ENCODE assay signal across 13 cellular contexts in the genomic region with DNA sequence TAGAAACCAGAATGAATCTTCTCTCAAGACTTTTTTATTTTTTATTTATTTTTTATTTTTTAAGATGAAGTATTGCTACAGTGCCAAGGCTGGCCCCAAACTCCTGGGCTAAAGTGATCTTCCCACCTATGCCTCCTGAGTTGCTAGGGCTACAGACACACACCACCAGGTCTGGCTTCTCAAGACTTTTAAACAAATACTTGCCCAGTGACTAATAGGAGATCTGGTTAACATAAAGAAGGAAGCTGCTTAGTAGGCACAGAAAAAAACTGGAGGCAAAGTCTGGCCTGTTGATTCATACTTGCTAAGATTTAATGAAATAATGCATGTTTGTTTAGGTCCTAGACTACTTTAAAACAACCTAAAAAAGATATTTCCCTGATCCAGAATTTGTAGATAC. TPM values are rescaled to one million over a fixed set of nuclear protein-coding genes. Genes with fewer than 3 reads are reported as not detected.
DNase-seq lines count a peak whose midpoint lies in the region; ATAC-seq, FAIRE-seq and TF ChIP-seq lines count a peak whose summit lies in the region.
"Had no signal": no experiment of that assay in that cellular context is flagged by ENCODE, and none has a peak within 500 bp of the region (broad histone marks: within the 10 kb centered on the region; RNA-seq: fewer than 3 reads in every experiment).

No MANE protein-coding gene starts in this region.

- H3K27me3 ChIP-seq in HCT116 (ENCODE audit: insufficient read depth, low read length) (no peaks in the 10 kb centered on the region), adipocyte (replicated peaks; ENCODE audit: control insufficient read depth, insufficient read depth, low read length) (no peaks in the 10 kb centered on the region), body of pancreas (no peaks in the 10 kb centered on the region)

- peak; percentile 97 to 100 for ATAC-seq in A549
- 0 out of 2 replicates have a peak, but pooled peaks have one; percentile 64 for ATAC-seq in HCT116
- no peak for ATAC-seq in HG02763 (IDR thresholded peaks at IDR 0.05; ENCODE audit: unreplicated experiment)
- no peak for ATAC-seq in HG03108 (IDR thresholded peaks at IDR 0.05; ENCODE audit: unreplicated experiment)
- no peak for ATAC-seq in body of pancreas
- ATAC-seq: activated CD8-positive, alpha-beta T cell treated with anti-CD3 and anti-CD28 coated beads, Interleukin-2, amount 10 ng/mL, durations not matched to agents 7 days and 5 days; left lobe of liver had no signal

- peak; percentile 80 for FAIRE-seq in A549 (lab: Jason Lieb, UNC)

- no peaks in the 10 kb centered on the region for H3K79me2 ChIP-seq in HCT116 (ENCODE audit: insufficient read depth, low read length)

- H3K36me3 ChIP-seq in HCT116 (ENCODE audit: control insufficient read depth in 1 of 2, insufficient read depth in 2 of 2, low read length in 2 of 2) (no peaks in the 10 kb centered on the region), adipocyte (ENCODE audit: control insufficient read depth, insufficient read depth, low read length, severe bottlenecking) (no peaks in the 10 kb centered on the region), body of pancreas (replicated peaks in 1 of 2; ENCODE audit: insufficient read depth in 1 of 2, low read depth in 2 of 2) (peaks cover 0 to 6% of the 10 kb centered on the region in 2 donors)

- H3K9me3 ChIP-seq in A549 (no peaks in the 10 kb centered on the region), HCT116 (ENCODE audit: control insufficient read depth in 1 of 2, insufficient read depth in 1 of 2, low read depth in 1 of 2, low read length in 2 of 2) (no peaks in the 10 kb centered on the region), adipocyte (ENCODE audit: control insufficient read depth, low read length) (no peaks in the 10 kb centered on the region), body of pancreas (no peaks in the 10 kb centered on the region)

- H3K4me3 ChIP-seq in A549 = no peak overlapping the region
- H3K4me3 ChIP-seq in HCT116 (replicated peaks in 1 of 2; ENCODE audit: low read depth in 1 of 2, low read length in 2 of 2) = no peak overlapping the region
- no peak overlapping the region for H3K4me3 ChIP-seq in adipocyte (ENCODE audit: low read length)
- H3K4me3 ChIP-seq in body of pancreas = no peak overlapping the region

- TF ChIP-seq EP300 in A549 (IDR thresholded peaks at IDR 0.05) = no peak

- no peak overlapping the region for H2AFZ ChIP-seq in HCT116 (ENCODE audit: low read depth, low read length, poor library complexity, severe bottlenecking)

- no TSS peak for BruUV-seq in HCT116 (replicated peaks; lab: Mats Ljungman, UMichigan)

- H3K9me2 ChIP-seq in HCT116 (ENCODE audit: insufficient read depth) = no peaks in the 10 kb centered on the region; the same call in 1 of the 2 replicates

- TF ChIP-seq CTCF in A549 (IDR thresholded peaks at IDR 0.05) (no peak), HCT116 (IDR thresholded peaks at IDR 0.05 in 2 of 3, conservative IDR thresholded peaks at IDR 0.05 in 1 of 3; ENCODE audit: borderline replicate concordance in 1 of 3, insufficient read depth in 1 of 3, low read depth in 2 of 3, low read length in 2 of 3) (no peak), body of pancreas (IDR thresholded peaks at IDR 0.05) (no peak)

- intact Hi-C loops in HCT116 (cut with micrococcal nuclease) (no loop called here), body of pancreas (cut with DNase I) (no loop called here)

- TF ChIP-seq POLR2A in A549 (IDR thresholded peaks at IDR 0.05; ENCODE audit: low read length) = no peak
- TF ChIP-seq POLR2A in HCT116 (IDR thresholded peaks at IDR 0.05; ENCODE audit: borderline replicate concordance, extremely low read depth, insufficient read depth, insufficient read length) = no peak
- no peak for TF ChIP-seq POLR2A in body of pancreas (IDR thresholded peaks at IDR 0.05)

- no peak; a peak in 1 of 5 replicates for TF ChIP-seq RAD21 in A549 (conservative IDR thresholded peaks at IDR 0.05 in 1 of 2, IDR thresholded peaks at IDR 0.05 in 1 of 2)
- TF ChIP-seq RAD21 in HCT116 (IDR thresholded peaks at IDR 0.05; ENCODE audit: low read depth) = no peak

- RAD21 ChIA-PET in HCT116 (lab: Charles Lee; ENCODE audit: low non-redundant PET in 1 of 2, low total read pairs in 2 of 2, uncharacterized antibody in 2 of 2, unreplicated experiment in 2 of 2) = interaction anchor here in 1 of 2 experiments (0.6 kb wide), 1 partner anchor 124 kb away, joined by 6 read pairs; no protein-coding TSS in a partner anchor

- CTCF ChIA-PET in A549 (lab: Yijun Ruan, JAX) (interaction anchor here (1.3 kb wide), 1 partner anchor 23 kb away, joined by 3 read pairs; no protein-coding TSS in a partner anchor), HCT116 (lab: Charles Lee) (no interaction called here)

- H3K4me1 ChIP-seq in A549 = peaks cover 31% of the 10 kb centered on the region
- peaks cover 0 to 10% of the 10 kb centered on the region in 2 experiments; a peak in 2 of 4 replicates for H3K4me1 ChIP-seq in HCT116 (ENCODE audit: control insufficient read depth in 1 of 2, insufficient read depth in 2 of 2, low read length in 2 of 2)
- H3K4me1 ChIP-seq in adipocyte (ENCODE audit: control insufficient read depth, insufficient read depth, low read length) = peaks cover 46% of the 10 kb centered on the region
- H3K4me1 ChIP-seq in body of pancreas = no peaks in the 10 kb centered on the region

- H3K27ac ChIP-seq in A549 = peak overlapping the region; percentile 70 to 88
- H3K27ac ChIP-seq in HCT116 (ENCODE audit: low read depth, low read length) = no peak overlapping the region
- H3K27ac ChIP-seq in body of pancreas = no peak overlapping the region

- DNase-seq in A549 (ENCODE audit: low read depth in 1 of 2, low spot score in 1 of 2) (peak; percentile 75 to 84), HCT116 (ENCODE audit: low read depth, low spot score) (peak; percentile 22), adipocyte (ENCODE audit: low read depth) (peak; percentile 81), iPS-NIHi11 (ENCODE audit: low spot score) (peak; percentile 28), body of pancreas (no peak)
- DNase-seq in central memory CD4-positive, alpha-beta T cell = no peak
- DNase-seq: activated CD8-positive, alpha-beta T cell treated with anti-CD3 and anti-CD28 coated beads, Interleukin-2, amount 10 ng/mL, durations not matched to agents 7 days and 5 days; CD4-positive, CD25-positive, alpha-beta regulatory T cell; cerebellar nuclear complex; KG1 had no signal

- peak overlapping the region; percentile 53 for H3K4me2 ChIP-seq in A549
- H3K4me2 ChIP-seq in HCT116 (ENCODE audit: low read length) = peak overlapping the region; percentile 23

- no peaks in the 10 kb centered on the region for H4K20me1 ChIP-seq in HCT116 (ENCODE audit: insufficient read depth)

- no peak overlapping the region for H3K9ac ChIP-seq in HCT116 (ENCODE audit: low read length)
- peak overlapping the region; percentile 55 for H3K9ac ChIP-seq in adipocyte (ENCODE audit: low read length)

- POLR2A ChIA-PET in A549 (lab: Yijun Ruan, JAX) = no interaction called here
- POLR2A ChIA-PET in HCT116 (lab: Charles Lee) = no interaction called here

TF ChIP-seq in A549, 52 proteins besides CTCF, POLR2A, EP300 and RAD21:
- TF ChIP-seq SREBF2 (IDR thresholded peaks at IDR 0.05) = no peak
- no peak for TF ChIP-seq RCOR1 (IDR thresholded peaks at IDR 0.05; ENCODE audit: low read depth, low read length)
- TF ChIP-seq JUNB (IDR thresholded peaks at IDR 0.05) = peak; percentile 51; the same call in 1 of the 2 replicates
- TF ChIP-seq SMC3 (IDR thresholded peaks at IDR 0.05) = no peak
- peak; percentile 42; the same call in 1 of the 2 replicates for TF ChIP-seq GATA3 (IDR thresholded peaks at IDR 0.05; ENCODE audit: borderline replicate concordance)
- peak in 1 of 2 experiments; percentile 28; a peak in 1 of 5 replicates for TF ChIP-seq JUN (IDR thresholded peaks at IDR 0.05)
- 0 out of 2 replicates have a peak, but pooled peaks have one; percentile 31 for TF ChIP-seq FOSL2 (IDR thresholded peaks at IDR 0.05)
- TF ChIP-seq FOSL2 (CRISPR knock-in tag; IDR thresholded peaks at IDR 0.05) = peak; percentile 75
- TF ChIP-seq MAFK (IDR thresholded peaks at IDR 0.05; ENCODE audit: partially characterized antibody) = peak; percentile 18
- TF ChIP-seq, protein P1, sequence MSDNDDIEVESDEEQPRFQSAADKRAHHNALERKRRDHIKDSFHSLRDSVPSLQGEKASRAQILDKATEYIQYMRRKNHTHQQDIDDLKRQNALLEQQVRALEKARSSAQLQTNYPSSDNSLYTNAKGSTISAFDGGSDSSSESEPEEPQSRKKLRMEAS (IDR thresholded peaks at IDR 0.05) = 0 out of 2 replicates have a peak, but pooled peaks have one; percentile 20

TF ChIP-seq in HCT116, 20 proteins besides CTCF, POLR2A, EP300 and RAD21:
- TF ChIP-seq FOSL1 (IDR thresholded peaks at IDR 0.05; ENCODE audit: low read depth) (peak; percentile 14; the same call in 1 of the 2 replicates), YY1 (IDR thresholded peaks at IDR 0.05; ENCODE audit: extremely low read depth, insufficient replicate concordance, low read depth, low read length) (no peak)

RNA-seq across cellular contexts. Expression of a gene that starts 43.8 kb away (rescaled TPM):
- polyA plus RNA-seq in A549 (2011; rRNA removed) (37.3 and 43.5 TPM in 2 replicates), A549 (2017; fragmentation: RNase III; extraction: RNeasy Plus Mini Kit Qiagen cat#74134 plus additional on column Dnase treatment) (20.0 to 25.5 TPM (median 22.8 TPM) in 3 replicates)
- polyA plus RNA-seq in A549 (2012; cell fraction: cytosol; rRNA removed) = 5.6 and 7.5 TPM in 2 replicates
- polyA plus RNA-seq in A549 (2012; cell fraction: nucleus; rRNA removed) = 8.2 and 9.8 TPM in 2 replicates
- polyA minus RNA-seq in A549 (2011; rRNA and poly(A)+ RNA removed) = 22.0 and 28.7 TPM in 2 replicates
- total RNA-seq in HCT116 (2021; ENCODE audit: unreplicated experiment) (12.6 TPM), body of pancreas (10 to 100 TPM; 33.5 to 43.8 TPM)
- polyA plus RNA-seq in HCT116 (2012) = 7.9 and 8.8 TPM in 2 replicates

Comparison
In these comparisons a context has a peak if more than half of its experiments do, and no peak if none do; other contexts are left out.
1. ATAC-seq: peak in A549 (2 of 2) and HCT116 (single experiment); none in HG02763 (single experiment), HG03108 (single experiment) and body of pancreas (single experiment).
2. DNase-seq: peak in A549 (2 of 2), HCT116 (single experiment), adipocyte (single experiment) and iPS-NIHi11 (single experiment); none in body of pancreas (0 of 4) and central memory CD4-positive, alpha-beta T cell (single experiment).
3. H3K27ac ChIP-seq: peak in A549 (2 of 2); none in HCT116 (single experiment) and body of pancreas (0 of 4).